In the genomic region with DNA sequence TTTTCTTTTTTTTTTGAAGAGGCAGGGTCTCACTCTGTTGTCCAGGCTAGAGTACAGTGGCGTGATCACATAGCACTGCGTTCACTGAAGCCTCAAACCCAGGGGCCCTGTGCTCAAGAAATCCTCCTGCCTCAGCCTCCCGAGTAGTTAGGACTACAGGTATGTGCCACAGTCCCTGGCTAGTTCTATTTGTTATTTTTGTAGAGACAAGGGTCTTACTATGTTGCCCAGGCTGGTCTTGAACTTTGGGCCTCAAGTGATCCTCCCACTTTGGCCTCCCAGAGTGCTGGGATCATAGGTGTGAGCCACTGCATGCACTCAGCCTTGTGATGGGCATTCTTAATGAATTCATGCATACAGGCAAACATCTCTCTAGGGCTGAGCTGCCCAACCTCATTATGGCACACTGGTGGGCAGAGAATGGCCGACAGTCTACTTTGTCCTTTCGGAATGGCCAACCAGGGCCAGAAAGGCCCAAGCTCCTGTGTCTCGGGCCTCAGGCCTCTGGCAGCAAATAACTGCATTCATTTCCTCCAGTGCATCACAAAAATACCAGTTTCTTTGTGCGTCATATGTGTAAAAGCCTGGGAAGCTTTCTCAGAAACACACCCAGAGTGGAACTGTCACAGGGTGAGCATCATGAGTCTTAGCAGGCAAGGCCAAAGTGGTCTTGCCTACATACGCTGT, we compare ENCODE assay signal across 21 cellular contexts. TPM values are rescaled to one million over a fixed set of nuclear protein-coding genes. Genes with fewer than 3 reads are reported as not detected.
DNase-seq lines count a peak whose midpoint lies in the region; ATAC-seq and TF ChIP-seq lines count a peak whose summit lies in the region.
"Had no signal": no experiment of that assay in that cellular context is flagged by ENCODE, and none has a peak within 500 bp of the region (broad histone marks: within the 10 kb centered on the region; RNA-seq: fewer than 3 reads in every experiment).

No MANE protein-coding gene starts in this region.

- no peak overlapping the region for H3K4me3 Mint-ChIP-seq in activated CD4-positive, alpha-beta T cell treated with anti-CD3 and anti-CD28 coated beads for 36 hours
- H3K4me3 Mint-ChIP-seq in CD4-positive, alpha-beta T cell: no peak overlapping the region
- no peak overlapping the region for H3K4me3 Mint-ChIP-seq in activated T-helper 17 cell treated with anti-CD3 and anti-CD28 coated beads, Interleukin-2, amount 50 U/mL, for 72 hours
- no peak overlapping the region for H3K4me3 Mint-ChIP-seq in natural killer cell
- H3K4me3 Mint-ChIP-seq: H9 had no signal

- no peak for TF ChIP-seq POLR2A in esophagus muscularis mucosa (IDR thresholded peaks at IDR 0.05; ENCODE audit: low read depth)

- TF ChIP-seq CTCF in CD4-positive, alpha-beta T cell (IDR thresholded peaks at IDR 0.05): no peak
- TF ChIP-seq CTCF in natural killer cell (IDR thresholded peaks at IDR 0.05) (no peak), esophagus muscularis mucosa (IDR thresholded peaks at IDR 0.05) (no peak)

- peaks cover 86% of the 10 kb centered on the region for H3K36me3 Mint-ChIP-seq in activated CD4-positive, alpha-beta T cell treated with anti-CD3 and anti-CD28 coated beads for 36 hours (ENCODE audit: low read depth)
- H3K36me3 Mint-ChIP-seq in CD4-positive, alpha-beta T cell (ENCODE audit: low read depth): peaks cover 99% of the 10 kb centered on the region
- H3K36me3 Mint-ChIP-seq in activated T-helper 17 cell treated with anti-CD3 and anti-CD28 coated beads, Interleukin-2, amount 50 U/mL, for 72 hours (ENCODE audit: low read depth): peaks cover 100% of the 10 kb centered on the region
- H3K36me3 Mint-ChIP-seq in natural killer cell: peaks cover 40% of the 10 kb centered on the region

- peak overlapping the region; percentile 82 for H3K27ac Mint-ChIP-seq in activated CD4-positive, alpha-beta T cell treated with anti-CD3 and anti-CD28 coated beads for 36 hours
- peak overlapping the region; percentile 91 for H3K27ac Mint-ChIP-seq in CD4-positive, alpha-beta T cell
- H3K27ac Mint-ChIP-seq in activated T-helper 17 cell treated with anti-CD3 and anti-CD28 coated beads, Interleukin-2, amount 50 U/mL, for 72 hours: peak overlapping the region; percentile 81
- peak overlapping the region; percentile 71 to 82 for H3K27ac Mint-ChIP-seq in natural killer cell

- intact Hi-C loops in activated CD4-positive, alpha-beta T cell treated with anti-CD3 and anti-CD28 coated beads for 36 hours (cut with DNase I, micrococcal nuclease): no loop called here
- intact Hi-C loops in CD4-positive, alpha-beta T cell (cut with DNase I, micrococcal nuclease): no loop called here
- intact Hi-C loops in natural killer cell (cut with micrococcal nuclease): no loop called here
- intact Hi-C loops in esophagus muscularis mucosa (cut with DNase I): no loop called here
- intact Hi-C loops in posterior vena cava (cut with DNase I): no loop called here

- ATAC-seq in activated CD4-positive, alpha-beta T cell treated with anti-CD3 and anti-CD28 coated beads for 36 hours: no peak
- no peak for ATAC-seq in CD4-positive, alpha-beta T cell (ENCODE audit: poor library complexity)
- ATAC-seq in activated T-helper 17 cell treated with anti-CD3 and anti-CD28 coated beads, Interleukin-2, amount 50 U/mL, for 72 hours (replicated peaks): no peak
- ATAC-seq in natural killer cell: no peak
- ATAC-seq: sciatic nerve had no signal

- POLR2A ChIA-PET in activated CD4-positive, alpha-beta T cell treated with anti-CD3 and anti-CD28 coated beads for 36 hours (lab: Charles Lee): no interaction called here
- POLR2A ChIA-PET in CD4-positive, alpha-beta T cell (lab: Charles Lee): interaction anchor here (1.0 to 5.5 kb wide), 5 partner anchors 20 to 92 kb away, joined by 3 to 97 read pairs (median 5); no protein-coding TSS in a partner anchor

- H3K27me3 ChIP-seq in CD4-positive, alpha-beta T cell (ENCODE audit: control insufficient read depth, insufficient read depth, low read length): no peaks in the 10 kb centered on the region
- H3K27me3 ChIP-seq in esophagus muscularis mucosa: no peaks in the 10 kb centered on the region
- H3K27me3 ChIP-seq: BE2C, suprapubic skin had no signal

- H3K4me1 Mint-ChIP-seq in activated CD4-positive, alpha-beta T cell treated with anti-CD3 and anti-CD28 coated beads for 36 hours: peaks cover 80% of the 10 kb centered on the region
- peaks cover 90% of the 10 kb centered on the region for H3K4me1 Mint-ChIP-seq in CD4-positive, alpha-beta T cell (ENCODE audit: low read depth)
- H3K4me1 Mint-ChIP-seq in activated T-helper 17 cell treated with anti-CD3 and anti-CD28 coated beads, Interleukin-2, amount 50 U/mL, for 72 hours: peaks cover 66% of the 10 kb centered on the region
- H3K4me1 Mint-ChIP-seq in natural killer cell: peaks cover 35 to 59% of the 10 kb centered on the region in 2 donors

- H3K9me3 ChIP-seq in CD4-positive, alpha-beta T cell (ENCODE audit: control insufficient read depth, low read length): no peaks in the 10 kb centered on the region
- no peaks in the 10 kb centered on the region for H3K9me3 ChIP-seq in esophagus muscularis mucosa
- H3K9me3 ChIP-seq: BE2C, mucosa of descending colon, suprapubic skin had no signal

- H3K27me3 Mint-ChIP-seq in activated CD4-positive, alpha-beta T cell treated with anti-CD3 and anti-CD28 coated beads for 36 hours: no peaks in the 10 kb centered on the region
- H3K27me3 Mint-ChIP-seq in CD4-positive, alpha-beta T cell: no peaks in the 10 kb centered on the region
- no peaks in the 10 kb centered on the region for H3K27me3 Mint-ChIP-seq in activated T-helper 17 cell treated with anti-CD3 and anti-CD28 coated beads, Interleukin-2, amount 50 U/mL, for 72 hours
- no peaks in the 10 kb centered on the region for H3K27me3 Mint-ChIP-seq in natural killer cell (ENCODE audit: low read depth in 2 of 2)

- H3K9me3 Mint-ChIP-seq in activated CD4-positive, alpha-beta T cell treated with anti-CD3 and anti-CD28 coated beads for 36 hours (ENCODE audit: low read depth): no peaks in the 10 kb centered on the region
- H3K9me3 Mint-ChIP-seq in CD4-positive, alpha-beta T cell: no peaks in the 10 kb centered on the region
- H3K9me3 Mint-ChIP-seq in activated T-helper 17 cell treated with anti-CD3 and anti-CD28 coated beads, Interleukin-2, amount 50 U/mL, for 72 hours: no peaks in the 10 kb centered on the region
- no peaks in the 10 kb centered on the region for H3K9me3 Mint-ChIP-seq in natural killer cell
- H3K9me3 Mint-ChIP-seq: H9 had no signal

- H3K4me3 ChIP-seq in esophagus muscularis mucosa: no peak overlapping the region
- H3K4me3 ChIP-seq: coronary artery, mucosa of descending colon, suprapubic skin had no signal

- CTCF ChIA-PET in activated CD4-positive, alpha-beta T cell treated with anti-CD3 and anti-CD28 coated beads for 36 hours (lab: Charles Lee): interaction anchor here (0.6 to 27.2 kb wide), 7 partner anchors 13 to 464 kb away, joined by 3 to 685 read pairs (median 6); no protein-coding TSS in a partner anchor
- CTCF ChIA-PET in CD4-positive, alpha-beta T cell (lab: Charles Lee): interaction anchor here (1.4 to 4.8 kb wide), 3 partner anchors 15 to 34 kb away, joined by 4 to 34 read pairs (median 8); no protein-coding TSS in a partner anchor

- no peak for DNase-seq in activated CD4-positive, alpha-beta T cell treated with anti-CD3 and anti-CD28 coated beads for 36 hours
- no peak for DNase-seq in activated CD4-positive, alpha-beta T cell treated with anti-CD3 and anti-CD28 coated beads for 48 hours
- DNase-seq in CD4-positive, alpha-beta T cell: no peak
- DNase-seq in natural killer cell (no peak), esophagus muscularis mucosa (ENCODE audit: extremely low spot score) (no peak), posterior vena cava (ENCODE audit: low spot score) (no peak)
- no peak for DNase-seq in NK-92 treated with Interleukin-12 subunit alpha and Interleukin-12 subunit beta, amount 100 ng/mL, for 24 hours (lab: John Stamatoyannopoulos, UW)
- DNase-seq: activated effector memory CD4-positive, alpha-beta T cell treated with Interleukin-2 at 50 U/mL for 16 hours; BE2C; foreskin melanocyte; GDM1; H9; KG1; NCI-H2029 treated with DMSO at 0.1 percent for 48 hours; occipital lobe had no signal

- peaks cover 5 to 20% (median 17%) of the 10 kb centered on the region in 4 donors for H3K4me1 ChIP-seq in esophagus muscularis mucosa
- H3K4me1 ChIP-seq: BE2C, suprapubic skin had no signal

- WGBS in esophagus muscularis mucosa: 88% methylated on average over 8 of the region's 8 CpGs

- TF ChIP-seq EP300 in esophagus muscularis mucosa (IDR thresholded peaks at IDR 0.05): no peak

- peaks cover 83 to 100% (median 97%) of the 10 kb centered on the region in 4 donors for H3K36me3 ChIP-seq in esophagus muscularis mucosa

- peak overlapping the region; percentile 66 for H3K27ac ChIP-seq in CD4-positive, alpha-beta T cell (ENCODE audit: low read depth, low read length)
- H3K27ac ChIP-seq in esophagus muscularis mucosa (replicated peaks in 1 of 4): no peak overlapping the region
- H3K27ac ChIP-seq: 22Rv1, coronary artery, suprapubic skin had no signal

RNA-seq across cellular contexts. Expression of a gene that starts 27.2 kb away (rescaled TPM):
- 100 to 1,000 TPM; 322 to 332 TPM for total RNA-seq in activated CD4-positive, alpha-beta T cell treated with anti-CD3 and anti-CD28 coated beads for 36 hours
- 100 to 1,000 TPM; 108 to 130 TPM for total RNA-seq in CD4-positive, alpha-beta T cell
- total RNA-seq in activated T-helper 17 cell treated with anti-CD3 and anti-CD28 coated beads, Interleukin-2, amount 50 U/mL, for 72 hours: 100 to 1,000 TPM; 432 to 559 TPM
- total RNA-seq in natural killer cell (100 to 1,000 TPM; 504 to 629 (median 535) TPM), esophagus muscularis mucosa (100 to 1,000 TPM; 232 to 442 (median 374) TPM), posterior vena cava (100 to 1,000 TPM; 328 to 430 TPM)

RNA-seq across cellular contexts. Expression of a gene that starts 49.5 kb away (rescaled TPM):
- total RNA-seq in activated CD4-positive, alpha-beta T cell treated with anti-CD3 and anti-CD28 coated beads for 36 hours: 100 to 1,000 TPM; 351 to 408 TPM
- 100 to 1,000 TPM; 110 to 115 TPM for total RNA-seq in CD4-positive, alpha-beta T cell
- 100 to 1,000 TPM; 316 to 609 TPM for total RNA-seq in activated T-helper 17 cell treated with anti-CD3 and anti-CD28 coated beads, Interleukin-2, amount 50 U/mL, for 72 hours
- total RNA-seq in natural killer cell: 100 to 1,000 TPM; 140 to 180 (median 153) TPM
- total RNA-seq in esophagus muscularis mucosa: 100 to 1,000 TPM in 3 of 4 donors, 10 to 100 TPM in 1; 91.4 to 136 (median 114) TPM
- 10 to 100 TPM; 56.7 to 77.5 TPM for total RNA-seq in posterior vena cava
